Comparison of ENCODE assay signal across 8 cellular contexts in the genomic region with DNA sequence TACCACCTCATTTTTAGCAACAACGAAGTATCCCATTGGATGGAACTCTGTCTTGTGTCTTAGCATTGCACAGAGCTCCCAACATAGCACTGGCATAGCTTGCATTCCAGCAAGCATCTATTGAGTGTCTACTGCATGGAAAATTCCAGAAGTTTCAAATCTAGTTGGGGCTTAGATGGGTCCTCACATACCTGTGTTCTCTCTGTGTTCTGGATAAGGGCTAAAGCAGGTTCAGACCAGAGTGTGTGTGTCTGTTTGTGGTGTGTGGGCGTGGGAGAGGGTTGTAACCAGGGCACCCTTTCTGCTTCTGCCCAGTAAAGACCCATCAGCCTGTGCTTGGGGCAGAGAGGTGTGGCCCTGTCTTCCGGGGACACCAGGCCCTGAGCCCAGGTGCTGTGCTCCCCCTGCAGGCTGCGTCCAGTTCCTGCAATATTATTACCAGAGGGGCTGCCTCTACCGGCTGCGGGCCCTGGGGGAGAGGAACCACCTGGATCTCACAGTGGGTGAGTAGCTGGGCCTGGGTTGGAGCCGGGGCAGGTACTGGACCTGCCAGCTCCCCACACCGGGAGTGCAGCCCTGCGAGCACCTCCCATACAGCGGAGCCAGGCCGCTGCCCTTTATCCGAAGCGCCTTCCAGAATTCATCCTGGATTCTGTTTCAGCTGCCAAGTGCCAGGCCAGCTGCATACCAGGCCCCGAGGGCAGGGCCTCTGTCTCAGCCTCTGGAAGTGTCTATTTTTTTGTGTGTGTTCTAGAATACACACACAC. TPM values are rescaled to one million over a fixed set of nuclear protein-coding genes. Genes with fewer than 3 reads are reported as not detected.
DNase-seq lines count a peak whose midpoint lies in the region; ATAC-seq, FAIRE-seq and TF ChIP-seq lines count a peak whose summit lies in the region.

No MANE protein-coding gene starts in this region.

- no peak overlapping the region for H3K4me3 ChIP-seq in lung

- no peaks in the 10 kb centered on the region for H3K36me3 Mint-ChIP-seq in chondrocyte (ENCODE audit: low read depth)

- in situ Hi-C loops in ACHN (cut with HindIII; ENCODE audit: low pct_ligation_motif_present, low pct_unique_long_range_greater_than_20kb, low sequenced_read_pairs) = no loop called here

- peak; percentile 61 for ATAC-seq in HG03066 (IDR thresholded peaks at IDR 0.05; ENCODE audit: low read depth, unreplicated experiment)
- peak; percentile 80 to 82 for ATAC-seq in activated CD4-positive, CD25-positive, alpha-beta regulatory T cell treated with anti-CD3 and anti-CD28 coated beads, Interleukin-2, amount 50 U/mL, for 24 hours
- peak; percentile 73 for ATAC-seq in lung (ENCODE audit: insufficient read depth, low FRiP score)

- H3K9me3 Mint-ChIP-seq in chondrocyte (ENCODE audit: low read depth) = no peaks in the 10 kb centered on the region

- peaks cover 13% of the 10 kb centered on the region for H3K4me1 Mint-ChIP-seq in chondrocyte (ENCODE audit: low read depth)

- no peaks in the 10 kb centered on the region for H3K9me3 ChIP-seq in lung (ENCODE audit: control insufficient read depth in 2 of 2, insufficient read depth in 1 of 2, low read length in 1 of 2)

- no peak overlapping the region for H3K27ac ChIP-seq in lung (ENCODE audit: low read depth in 1 of 2, low read length in 1 of 2)

- TF ChIP-seq CTCF in chondrocyte (IDR thresholded peaks at IDR 0.05) (peak; percentile 91), lung (IDR thresholded peaks at IDR 0.05; ENCODE audit: control extremely low read depth, extremely low read depth) (peak; percentile 64)

- no peak overlapping the region for H3K4me3 Mint-ChIP-seq in chondrocyte (ENCODE audit: unreplicated experiment)

- peaks cover 0 to 2% of the 10 kb centered on the region in 2 donors for H3K4me1 ChIP-seq in lung (ENCODE audit: control insufficient read depth in 2 of 2, insufficient read depth in 2 of 2, low read length in 2 of 2)

- no peaks in the 10 kb centered on the region for H3K27me3 ChIP-seq in lung (ENCODE audit: control insufficient read depth, insufficient read depth)

- no peaks in the 10 kb centered on the region for H3K36me3 ChIP-seq in lung (ENCODE audit: control insufficient read depth in 2 of 2, insufficient read depth in 2 of 2, low read length in 2 of 2)

- H3K27me3 Mint-ChIP-seq in chondrocyte (ENCODE audit: low read depth) = no peaks in the 10 kb centered on the region

- WGBS in lung, 2 donors = 47 to 51% methylated on average over 14 of the region's 14 CpGs

- peak overlapping the region; percentile 17 for H3K27ac Mint-ChIP-seq in chondrocyte (ENCODE audit: unreplicated experiment)

- DNase-seq in ACHN (peak; percentile 85), GM18507 (ENCODE audit: extremely low spot score, insufficient read length, low read depth) (peak; percentile 90), NCI-H2227 treated with DMSO at 0.1 percent for 48 hours (lab: John Stamatoyannopoulos, UW) (peak; percentile 40), chondrocyte (ENCODE audit: low spot score) (no peak), lung (ENCODE audit: low spot score) (peak; percentile 80)
- DNase-seq in stimulated activated CD8-positive, alpha-beta memory T cell treated with anti-CD3 and anti-CD28 coated beads, Interleukin-4, amount 100 ng/mL, for 24 hours (ENCODE audit: low read depth) = peak; percentile 68

- peak; percentile 94 for FAIRE-seq in GM18507 (lab: Jason Lieb, UNC)

RNA-seq across cellular contexts. Expression of gene RHOF, which starts 20.3 kb away (rescaled TPM):
- total RNA-seq in chondrocyte (9.6 to 14.1 TPM (median 10.8 TPM) in 3 replicates), lung (10 to 100 TPM; 33.2 to 34.7 TPM)
- polyA plus RNA-seq in lung = 10 to 100 TPM; 15.1 to 16.5 TPM

RNA-seq across cellular contexts. Expression of gene SETD1B, which starts 30.6 kb away (rescaled TPM):
- 18.8 to 19.7 TPM (median 19.4 TPM) in 3 replicates for total RNA-seq in chondrocyte
- 10 to 100 TPM; 12.4 to 28.1 TPM for total RNA-seq in lung
- polyA plus RNA-seq in lung = 1 to 10 TPM; 7.3 to 8.3 TPM
